In genomic region chr12:26378721-26379120, GRCh38 we compare ENCODE assay signal across 22 cellular contexts.
DNase-seq lines count a peak whose midpoint lies in the region; ATAC-seq and TF ChIP-seq lines count a peak whose summit lies in the region.
"Had no signal": no experiment of that assay in that cellular context is flagged by ENCODE, and none has a peak within 500 bp of the region (broad histone marks: within the 10 kb centered on the region; RNA-seq: fewer than 3 reads in every experiment).

No MANE protein-coding gene starts in this region.

- ATAC-seq in heart right ventricle = peak; percentile 55 to 89 (median 84)
- no peak for ATAC-seq in stimulated activated naive CD8-positive, alpha-beta T cell treated with anti-CD3 and anti-CD28 coated beads, Interleukin-15, Interleukin-2, amounts not matched to agents 100 U/mL and 50 U/mL, for 24 hours
- ATAC-seq: activated CD8-positive, alpha-beta T cell treated with anti-CD3 and anti-CD28 coated beads, Interleukin-2, amount 10 ng/mL, durations not matched to agents 7 days and 5 days; GM23338; K562; stimulated activated memory B cell treated with anti-CD40 and anti-IgM and Interleukin-4, amounts not matched to agents 10 μg/mL and 1 μg/mL and 100 μg/mL, for 72 hours; WTC11 had no signal

- peaks cover 0 to 10% (median 0%) of the 10 kb centered on the region in 9 donors for H3K36me3 ChIP-seq in heart right ventricle
- H3K36me3 ChIP-seq in neuronal stem cell (replicated peaks in 1 of 2; ENCODE audit: control insufficient read depth in 2 of 2, insufficient read depth in 2 of 2, low read length in 2 of 2) = no peaks in the 10 kb centered on the region
- no peaks in the 10 kb centered on the region for H3K36me3 ChIP-seq in ovary
- H3K36me3 ChIP-seq in esophagus muscularis mucosa = peaks cover 0 to 1% (median 0%) of the 10 kb centered on the region in 4 donors
- H3K36me3 ChIP-seq: cardiac muscle cell, tibial artery had no signal

- no peak overlapping the region for H3K9ac ChIP-seq in neuronal stem cell (ENCODE audit: low read depth, low read length, poor library complexity)

- no peak overlapping the region for H2AK5ac ChIP-seq in neuronal stem cell (ENCODE audit: low read depth, low read length)

- TF ChIP-seq CTCF in VCaP (conservative IDR thresholded peaks at IDR 0.05) (no peak), heart right ventricle (IDR thresholded peaks at IDR 0.05) (no peak), ovary (IDR thresholded peaks at IDR 0.05) (no peak), esophagus muscularis mucosa (IDR thresholded peaks at IDR 0.05) (no peak)

- no peak overlapping the region for H2BK12ac ChIP-seq in neuronal stem cell (ENCODE audit: low read length)

- no peak overlapping the region for H3K4me2 ChIP-seq in neuronal stem cell (ENCODE audit: insufficient read depth, low read length, poor library complexity, severe bottlenecking)
- H3K4me2 ChIP-seq: GM23338 had no signal

- H3K14ac ChIP-seq in neuronal stem cell (ENCODE audit: low read length) = no peak overlapping the region

- H3K4me3 ChIP-seq in heart right ventricle (no peak overlapping the region), neuronal stem cell (ENCODE audit: low read length in 2 of 2) (no peak overlapping the region), ovary (no peak overlapping the region), esophagus muscularis mucosa (no peak overlapping the region)
- H3K4me3 ChIP-seq: cardiac muscle cell, GM23338, K562, tibial artery had no signal

- WGBS in heart right ventricle, 2 donors = 38 to 48% methylated on average over 6 of the region's 6 CpGs
- no CpG with 5 or more reads among the region's 6 CpGs for WGBS in neuronal stem cell (ENCODE audit: extremely low coverage in 2 of 2, insufficient read length in 2 of 2, insufficient replicate concordance in 1 of 2), 2 donors
- 75 to 78% (median 78%) methylated on average over 6 of the region's 6 CpGs for WGBS in ovary, 3 donors
- WGBS in esophagus muscularis mucosa = 67% methylated on average over 6 of the region's 6 CpGs

- DNase-seq in Kasumi-1 (lab: John Stamatoyannopoulos, UW) (peak; percentile 19 to 50), heart right ventricle (peak in 1 of 2 donors; percentile 43), neuronal stem cell (ENCODE audit: low spot score) (no peak), ovary (no peak), AG08395 (ENCODE audit: low spot score) (no peak), esophagus muscularis mucosa (ENCODE audit: extremely low spot score) (no peak)
- DNase-seq in stimulated activated naive CD8-positive, alpha-beta T cell treated with anti-CD3 and anti-CD28 coated beads, Interleukin-15, Interleukin-2, amounts not matched to agents 100 U/mL and 50 U/mL, for 24 hours = no peak
- DNase-seq: activated CD8-positive, alpha-beta T cell treated with anti-CD3 and anti-CD28 coated beads, Interleukin-2, amount 10 ng/mL, durations not matched to agents 7 days and 5 days; activated naive CD4-positive, alpha-beta T cell treated with Interleukin-2 at 50 U/mL for 16 hours; activated T-cell treated with anti-CD3 and anti-CD28 coated beads, Interleukin-2, amount 50 U/mL, for 24 hours; effector memory CD4-positive, alpha-beta T cell; kidney glomerular epithelial cell; NCI-H1092 treated with DMSO at 0.1 percent for 48 hours; NCI-H526; SIG-M5 had no signal

- no peak for TF ChIP-seq EP300 in ovary (IDR thresholded peaks at IDR 0.05)
- no peak for TF ChIP-seq EP300 in esophagus muscularis mucosa (IDR thresholded peaks at IDR 0.05)

- intact Hi-C loops in heart right ventricle (cut with DNase I) (no loop called here), ovary (cut with DNase I) (no loop called here), esophagus muscularis mucosa (cut with DNase I) (no loop called here)

- TF ChIP-seq POLR2A in ovary (IDR thresholded peaks at IDR 0.05) = no peak
- no peak for TF ChIP-seq POLR2A in esophagus muscularis mucosa (IDR thresholded peaks at IDR 0.05; ENCODE audit: low read depth)

- H2BK120ac ChIP-seq in neuronal stem cell (ENCODE audit: low read depth, low read length) = no peak overlapping the region

- H3K27ac ChIP-seq in VCaP (peak overlapping the region; percentile 18), heart right ventricle (peak overlapping the region in 2 of 10 donors; percentile 23 to 27), neuronal stem cell (replicated peaks; ENCODE audit: low read length) (no peak overlapping the region), ovary (no peak overlapping the region), esophagus muscularis mucosa (replicated peaks in 1 of 4) (no peak overlapping the region)
- H3K27ac ChIP-seq: cardiac muscle cell, tibial artery had no signal

- no peak overlapping the region for H2BK15ac ChIP-seq in neuronal stem cell (ENCODE audit: low read length)

- peaks cover 0 to 4% (median 0%) of the 10 kb centered on the region in 11 donors for H3K9me3 ChIP-seq in heart right ventricle
- H3K9me3 ChIP-seq in neuronal stem cell (replicated peaks in 1 of 2; ENCODE audit: control insufficient read depth in 2 of 2, insufficient read depth in 1 of 2, low read depth in 1 of 2, low read length in 2 of 2) = peaks cover 0 to 5% of the 10 kb centered on the region in 2 donors
- H3K9me3 ChIP-seq in ovary = no peaks in the 10 kb centered on the region
- H3K9me3 ChIP-seq in esophagus muscularis mucosa = no peaks in the 10 kb centered on the region
- H3K9me3 ChIP-seq: tibial artery had no signal

- no peak overlapping the region for H4K8ac ChIP-seq in neuronal stem cell (ENCODE audit: low read depth, low read length)

- H2BK5ac ChIP-seq in neuronal stem cell (ENCODE audit: low read length) = no peak overlapping the region

- H2AFZ ChIP-seq in neuronal stem cell (ENCODE audit: low read length) = peak overlapping the region; percentile 17
- H2AFZ ChIP-seq: GM23338 had no signal

- no peak overlapping the region for H4K91ac ChIP-seq in neuronal stem cell (ENCODE audit: low read depth, low read length, poor library complexity)

- H3K4me1 ChIP-seq in heart right ventricle (peaks cover 0 to 25% (median 16%) of the 10 kb centered on the region in 9 donors), neuronal stem cell (ENCODE audit: control insufficient read depth in 2 of 2, insufficient read depth in 1 of 2, low read depth in 1 of 2, low read length in 2 of 2) (peaks cover 0 to 3% of the 10 kb centered on the region in 2 donors), ovary (ENCODE audit: insufficient read depth) (no peaks in the 10 kb centered on the region), esophagus muscularis mucosa (peaks cover 0 to 9% (median 0%) of the 10 kb centered on the region in 4 donors)

- H3K27me3 ChIP-seq in heart right ventricle = no peaks in the 10 kb centered on the region
- H3K27me3 ChIP-seq in neuronal stem cell (ENCODE audit: control insufficient read depth in 3 of 3, insufficient read depth in 3 of 3, low read depth in 1 of 3, low read length in 3 of 3) = no peaks in the 10 kb centered on the region
- H3K27me3 ChIP-seq in ovary = no peaks in the 10 kb centered on the region
- H3K27me3 ChIP-seq in esophagus muscularis mucosa = no peaks in the 10 kb centered on the region
- H3K27me3 ChIP-seq: tibial artery had no signal

- H3K79me1 ChIP-seq in neuronal stem cell (ENCODE audit: low read depth, low read length) = no peaks in the 10 kb centered on the region

- H3K4ac ChIP-seq in neuronal stem cell (ENCODE audit: low read length) = no peak overlapping the region

- H3K23ac ChIP-seq in neuronal stem cell (ENCODE audit: low read depth, low read length, poor library complexity) = no peak overlapping the region

- H3K18ac ChIP-seq in neuronal stem cell (ENCODE audit: low read length) = no peak overlapping the region

Comparison
In these comparisons a context has a peak if more than half of its experiments do, and no peak if none do; other contexts are left out.
1. DNase-seq: peak in Kasumi-1 (2 of 2); none in neuronal stem cell (single experiment), ovary (0 of 5), AG08395 (single experiment), esophagus muscularis mucosa (single experiment) and stimulated activated naive CD8-positive, alpha-beta T cell treated with anti-CD3 and anti-CD28 coated beads, Interleukin-15, Interleukin-2, amounts not matched to agents 100 U/mL and 50 U/mL, for 24 hours (single experiment).